Comparison of ENCODE assay signal across 8 cellular contexts in genomic region chr15:70854669-70854976, GRCh38. TPM values are rescaled to one million over a fixed set of nuclear protein-coding genes. Genes with fewer than 3 reads are reported as not detected.
DNase-seq lines count a peak whose midpoint lies in the region; ATAC-seq lines count a peak whose summit lies in the region.

No MANE protein-coding gene starts in this region.

- H3K9ac ChIP-seq in iPS-20b (ENCODE audit: low read depth, low read length) (peak overlapping the region; percentile 71; the same call in 1 of the 2 replicates), stomach smooth muscle (ENCODE audit: low read length in 2 of 2) (peak overlapping the region; percentile 79 to 91)

- no peak for ATAC-seq in activated T-cell treated with anti-CD3 and anti-CD28 coated beads, Interleukin-2, amount 50 U/mL, for 4 hours
- no peak for ATAC-seq in HG03196 (IDR thresholded peaks at IDR 0.05; ENCODE audit: unreplicated experiment)

- H3K36me3 ChIP-seq in iPS-20b (ENCODE audit: insufficient read depth, low read depth, low read length) (0 out of 2 replicates have a peak, but pooled peaks cover 11% of the 10 kb centered on the region), stomach smooth muscle (ENCODE audit: control insufficient read depth in 2 of 2, insufficient read depth in 2 of 2, low read length in 2 of 2) (peaks cover 0 to 6% of the 10 kb centered on the region in 2 donors)

- no peaks in the 10 kb centered on the region for H3K9me3 Mint-ChIP-seq in activated T-cell treated with anti-CD3 and anti-CD28 coated beads, Interleukin-2, amount 50 U/mL, for 4 hours

- no peak for DNase-seq in activated T-cell treated with anti-CD3 and anti-CD28 coated beads, Interleukin-2, amount 50 U/mL, for 4 hours
- no peak for DNase-seq in activated T-cell treated with anti-CD3 and anti-CD28 coated beads, Interleukin-2, amount 50 U/mL, for 48 hours
- DNase-seq in amniotic epithelial cell (ENCODE audit: low read depth) (peak; percentile 66), NCI-H345 (lab: John Stamatoyannopoulos, UW) (no peak), iPS-NIHi7 (ENCODE audit: extremely low spot score) (no peak)

- H3K27me3 ChIP-seq in iPS-20b (ENCODE audit: insufficient read depth, low read length), result peaks cover 19% of the 10 kb centered on the region
- H3K27me3 ChIP-seq in stomach smooth muscle (ENCODE audit: control insufficient read depth in 1 of 2, insufficient read depth in 2 of 2, low read length in 2 of 2), result no peaks in the 10 kb centered on the region

- H3K9me3 ChIP-seq in iPS-20b (ENCODE audit: insufficient read depth, low read depth, low read length), result no peaks in the 10 kb centered on the region
- no peaks in the 10 kb centered on the region for H3K9me3 ChIP-seq in stomach smooth muscle (ENCODE audit: control insufficient read depth in 2 of 2, low read length in 2 of 2)

- H3K36me3 Mint-ChIP-seq in activated T-cell treated with anti-CD3 and anti-CD28 coated beads, Interleukin-2, amount 50 U/mL, for 4 hours (ENCODE audit: insufficient read depth), result no peaks in the 10 kb centered on the region

- H3K4me1 ChIP-seq in iPS-20b (ENCODE audit: insufficient read depth, low read length), result peaks cover 6% of the 10 kb centered on the region; the same call in 1 of the 2 replicates
- peaks cover 25% of the 10 kb centered on the region for H3K4me1 ChIP-seq in stomach smooth muscle (ENCODE audit: control insufficient read depth, insufficient read depth, low read length)

- H3K27ac ChIP-seq in iPS-20b (ENCODE audit: low read length) (no peak overlapping the region), stomach smooth muscle (ENCODE audit: low read length) (peak overlapping the region; percentile 89)

- peaks cover 66% of the 10 kb centered on the region for H3K27me3 Mint-ChIP-seq in activated T-cell treated with anti-CD3 and anti-CD28 coated beads, Interleukin-2, amount 50 U/mL, for 4 hours (ENCODE audit: low read depth)

- peak overlapping the region; percentile 80 for H3K4me3 Mint-ChIP-seq in activated T-cell treated with anti-CD3 and anti-CD28 coated beads, Interleukin-2, amount 50 U/mL, for 4 hours

- H3K4me1 Mint-ChIP-seq in activated T-cell treated with anti-CD3 and anti-CD28 coated beads, Interleukin-2, amount 50 U/mL, for 4 hours (ENCODE audit: low read depth), result peaks cover 7% of the 10 kb centered on the region

- H3K4me3 ChIP-seq in iPS-20b (ENCODE audit: low read length) (peak overlapping the region; percentile 80), stomach smooth muscle (ENCODE audit: low read length in 2 of 2) (peak overlapping the region; percentile 64 to 86)

RNA-seq across cellular contexts. Expression of gene LARP6, which starts 0.7 kb away (rescaled TPM):
- under 1 TPM; 0.05 to 0.61 (median 0.19) TPM for total RNA-seq in activated T-cell treated with anti-CD3 and anti-CD28 coated beads, Interleukin-2, amount 50 U/mL, for 4 hours

RNA-seq across cellular contexts. Expression of gene THAP10, which starts 37.6 kb away (rescaled TPM):
- not detected for total RNA-seq in activated T-cell treated with anti-CD3 and anti-CD28 coated beads, Interleukin-2, amount 50 U/mL, for 4 hours

RNA-seq across cellular contexts. Expression of gene LRRC49, which starts 38.0 kb away (rescaled TPM):
- not detected for total RNA-seq in activated T-cell treated with anti-CD3 and anti-CD28 coated beads, Interleukin-2, amount 50 U/mL, for 4 hours
